1 cellular context compared by ENCODE assay signal in genomic region chr22:49413551-49413950, GRCh38.
TF ChIP-seq lines count a peak whose summit lies in the region.

No MANE protein-coding gene starts in this region.

TF ChIP-seq in K562, 482 proteins besides CTCF, POLR2A, EP300 and RAD21 (continued from another document):
- no peak for TF ChIP-seq MGA (IDR thresholded peaks at IDR 0.05)
- TF ChIP-seq CEBPZ (IDR thresholded peaks at IDR 0.05; ENCODE audit: borderline replicate concordance, low read depth, low read length): no peak
- no peak for TF ChIP-seq CREB3 (tag; conservative IDR thresholded peaks at IDR 0.05; ENCODE audit: low read depth)
